In genomic region chr9:135768516-135769218, GRCh38 we compare ENCODE assay signal across 2 cellular contexts.
A peak's percentile ranks its signal among the peaks of the same experiment; 100 is the strongest.
TF ChIP-seq lines count a peak whose summit lies in the region.

No MANE protein-coding gene starts in this region.

TF ChIP-seq in WTC11, 78 proteins besides CTCF, POLR2A, EP300 and RAD21 (continued from another document):
- TF ChIP-seq PRDM15 (CRISPR knock-in tag; IDR thresholded peaks at IDR 0.05): 0 out of 2 replicates have a peak, but pooled peaks have one; percentile 7

TF ChIP-seq in H1, 55 proteins besides CTCF, POLR2A, EP300 and RAD21 (continued from another document):
- no peak for TF ChIP-seq SRF (IDR thresholded peaks at IDR 0.05; ENCODE audit: low read depth, low read length)
- TF ChIP-seq CHD2 (IDR thresholded peaks at IDR 0.05; ENCODE audit: low read length): no peak
- TF ChIP-seq KDM4A (IDR thresholded peaks at IDR 0.05; ENCODE audit: low read depth, low read length, severe bottlenecking): no peak
- TF ChIP-seq TCF12 (IDR thresholded peaks at IDR 0.05; ENCODE audit: low read depth, low read length): no peak
- TF ChIP-seq KDM5A (IDR thresholded peaks at IDR 0.05; ENCODE audit: low read length): no peak
- TF ChIP-seq NANOG (IDR thresholded peaks at IDR 0.05; ENCODE audit: insufficient read depth, low read depth, low read length, poor library complexity, severe bottlenecking): no peak
- TF ChIP-seq TAF7 (optimal IDR thresholded peaks at IDR 0.05; ENCODE audit: borderline replicate concordance, low read depth, low read length): no peak
- no peak for TF ChIP-seq GABPA (IDR thresholded peaks at IDR 0.05; ENCODE audit: borderline replicate concordance, insufficient read depth, low read length)
- TF ChIP-seq EZH2 (IDR thresholded peaks at IDR 0.05; ENCODE audit: low read depth, low read length, severe bottlenecking): no peak
- no peak for TF ChIP-seq E2F6 (IDR thresholded peaks at IDR 0.05)
- no peak for TF ChIP-seq CREB1 (IDR thresholded peaks at IDR 0.05)
- no peak for TF ChIP-seq HDAC2 (IDR thresholded peaks at IDR 0.05; ENCODE audit: borderline replicate concordance in 1 of 2, low read depth in 2 of 2, low read length in 2 of 2)
- no peak for TF ChIP-seq ATF2 (IDR thresholded peaks at IDR 0.05; ENCODE audit: low read length)
- no peak for TF ChIP-seq ZNF274 (IDR thresholded peaks at IDR 0.05; ENCODE audit: borderline replicate concordance, extremely low read depth, low read length)
TF ChIP-seq in H1: peak in this region for 0.
